Comparison of ENCODE assay signal across 21 cellular contexts in the genomic region with DNA sequence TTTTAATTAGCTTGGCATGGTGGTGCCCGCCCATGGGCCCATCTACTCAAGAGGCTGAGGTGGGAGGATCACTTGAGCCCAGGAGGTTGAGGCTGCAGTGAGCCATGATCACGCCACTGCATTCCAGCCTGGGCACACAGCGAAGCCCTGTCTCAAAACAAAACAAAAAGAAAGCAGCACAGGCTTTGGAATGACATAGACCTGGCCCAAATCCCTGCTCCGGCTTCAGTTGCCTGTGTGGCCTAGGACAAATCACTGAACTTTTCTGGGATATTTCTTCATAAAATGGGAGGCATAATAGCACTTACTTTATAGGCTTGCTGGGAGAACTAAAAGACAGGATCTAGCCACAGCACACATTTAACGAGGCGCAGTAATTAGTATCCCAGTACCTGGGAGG. TPM values are rescaled to one million over a fixed set of nuclear protein-coding genes. Genes with fewer than 3 reads are reported as not detected.
A peak's percentile ranks its signal among the peaks of the same experiment; 100 is the strongest.
DNase-seq lines count a peak whose midpoint lies in the region; ATAC-seq, FAIRE-seq and TF ChIP-seq lines count a peak whose summit lies in the region.
"Had no signal": no experiment of that assay in that cellular context is flagged by ENCODE, and none has a peak within 500 bp of the region (broad histone marks: within the 10 kb centered on the region; RNA-seq: fewer than 3 reads in every experiment).

No MANE protein-coding gene starts in this region.

- H2AFZ ChIP-seq in HepG2 (ENCODE audit: low read length) = no peak overlapping the region
- no peak overlapping the region for H2AFZ ChIP-seq in neural progenitor cell (replicated peaks)

- POLR2A ChIA-PET in HepG2 (lab: Yijun Ruan, JAX) = no interaction called here

- H4K20me1 ChIP-seq in HepG2 (ENCODE audit: insufficient read depth, low read length) = no peaks in the 10 kb centered on the region
- peaks cover 6% of the 10 kb centered on the region for H4K20me1 ChIP-seq in neural progenitor cell (ENCODE audit: low read depth)

- no peak for FAIRE-seq in HepG2 (lab: Jason Lieb, UNC)
- FAIRE-seq in D721Med (lab: Jason Lieb, UNC) = no peak

- H3K27ac Mint-ChIP-seq in osteocyte (ENCODE audit: unreplicated experiment) (peak overlapping the region; percentile 98), neural progenitor cell (no peak overlapping the region)

- H3K27me3 ChIP-seq in right lobe of liver = peaks cover 0 to 9% of the 10 kb centered on the region in 2 donors
- H3K27me3 ChIP-seq in HepG2 (ENCODE audit: control insufficient read depth in 1 of 2, insufficient read depth in 2 of 2, low read length in 2 of 2) = peaks cover 4 to 78% of the 10 kb centered on the region in 2 experiments
- H3K27me3 ChIP-seq in esophagus squamous epithelium = peaks cover 0 to 62% (median 2%) of the 10 kb centered on the region in 4 donors
- H3K27me3 ChIP-seq in neural progenitor cell = peaks cover 62% of the 10 kb centered on the region
- H3K27me3 ChIP-seq: foreskin keratinocyte, ovary had no signal

- H3K9ac ChIP-seq in HepG2 (ENCODE audit: insufficient read depth, low read depth, low read length) = no peak overlapping the region
- H3K9ac ChIP-seq in neural progenitor cell = no peak overlapping the region

- no peaks in the 10 kb centered on the region for H3K79me2 ChIP-seq in HepG2 (ENCODE audit: insufficient read depth, low read length)
- no peaks in the 10 kb centered on the region for H3K79me2 ChIP-seq in neural progenitor cell (ENCODE audit: low read depth)

- peaks cover 8% of the 10 kb centered on the region for H3F3A ChIP-seq in neural progenitor cell (ENCODE audit: low read depth)

- no TSS peak for BruUV-seq in HepG2 (replicated peaks; lab: Mats Ljungman, UMichigan)

- CTCF ChIA-PET in HepG2 (lab: Yijun Ruan, JAX; ENCODE audit: low intra/inter-chr PET ratio, low total read pairs) = no interaction called here

- H3K36me3 Mint-ChIP-seq in osteocyte (ENCODE audit: unreplicated experiment) = no peaks in the 10 kb centered on the region
- H3K36me3 Mint-ChIP-seq in neural progenitor cell = no peaks in the 10 kb centered on the region
- H3K36me3 Mint-ChIP-seq: brain had no signal

- H3K4me1 ChIP-seq in right lobe of liver (peaks cover 0 to 10% (median 0%) of the 10 kb centered on the region in 4 donors), HepG2 (ENCODE audit: insufficient read depth, low read length) (peaks cover 28% of the 10 kb centered on the region), esophagus squamous epithelium (peaks cover 14 to 89% (median 40%) of the 10 kb centered on the region in 3 donors), neural progenitor cell (peaks cover 17% of the 10 kb centered on the region)

- H3K36me3 ChIP-seq in right lobe of liver (no peaks in the 10 kb centered on the region), HepG2 (replicated peaks in 1 of 2; ENCODE audit: control insufficient read depth in 1 of 2, insufficient read depth in 2 of 2, low read length in 2 of 2) (no peaks in the 10 kb centered on the region), esophagus squamous epithelium (no peaks in the 10 kb centered on the region), neural progenitor cell (no peaks in the 10 kb centered on the region)
- H3K36me3 ChIP-seq: ovary had no signal

- H3K9me3 ChIP-seq in right lobe of liver (no peaks in the 10 kb centered on the region), HepG2 (ENCODE audit: low read length) (no peaks in the 10 kb centered on the region), esophagus squamous epithelium (no peaks in the 10 kb centered on the region), neural progenitor cell (ENCODE audit: low read depth) (no peaks in the 10 kb centered on the region)
- H3K9me3 ChIP-seq: ovary had no signal

- H3K4me3 Mint-ChIP-seq in osteocyte (ENCODE audit: unreplicated experiment) = peak overlapping the region; percentile 61
- no peak overlapping the region for H3K4me3 Mint-ChIP-seq in neural progenitor cell
- H3K4me3 Mint-ChIP-seq: stimulated activated naive CD8-positive, alpha-beta T cell treated with anti-CD3 and anti-CD28 coated beads, Interleukin-15, amount 100 ng/mL, for 72 hours had no signal

- H3K27me3 Mint-ChIP-seq in osteocyte (ENCODE audit: unreplicated experiment) = no peaks in the 10 kb centered on the region
- peaks cover 34% of the 10 kb centered on the region for H3K27me3 Mint-ChIP-seq in neural progenitor cell (ENCODE audit: insufficient read depth, low read depth)

- intact Hi-C loops in right lobe of liver (cut with DNase I) (no loop called here), HepG2 (cut with micrococcal nuclease; ENCODE audit: unreplicated experiment) (no loop called here), esophagus squamous epithelium (cut with DNase I) (no loop called here)

- in situ Hi-C loops in HepG2 (cut with HindIII; ENCODE audit: extremely low pct_ligation_motif_present, low pct_unique_long_range_greater_than_20kb) = no loop called here

- H3K4me2 ChIP-seq in HepG2 (ENCODE audit: low read depth, low read length) (no peak overlapping the region), neural progenitor cell (no peak overlapping the region)

- H3K4me1 Mint-ChIP-seq in osteocyte (ENCODE audit: unreplicated experiment) (peaks cover 76% of the 10 kb centered on the region), neural progenitor cell (peaks cover 45% of the 10 kb centered on the region)

- H3K9me3 Mint-ChIP-seq in osteocyte (ENCODE audit: unreplicated experiment) (no peaks in the 10 kb centered on the region), neural progenitor cell (no peaks in the 10 kb centered on the region)
- H3K9me3 Mint-ChIP-seq: brain; stimulated activated naive CD8-positive, alpha-beta T cell treated with anti-CD3 and anti-CD28 coated beads, Interleukin-15, amount 100 ng/mL, for 72 hours had no signal

- TF ChIP-seq EP300 in HepG2 (IDR thresholded peaks at IDR 0.05; ENCODE audit: low read depth in 2 of 2, low read length in 2 of 2) = no peak
- no peak for TF ChIP-seq EP300 in HepG2 (CRISPR knock-in tag; IDR thresholded peaks at IDR 0.05; ENCODE audit: borderline replicate concordance)

- TF ChIP-seq POLR2A in right lobe of liver (IDR thresholded peaks at IDR 0.05) (no peak), HepG2 (IDR thresholded peaks at IDR 0.05; ENCODE audit: insufficient read depth in 1 of 2, low read depth in 2 of 2, low read length in 2 of 2) (no peak), esophagus squamous epithelium (IDR thresholded peaks at IDR 0.05) (no peak)

- H3K27ac ChIP-seq in right lobe of liver = peak overlapping the region in 2 of 3 donors; percentile 76 to 91
- no peak overlapping the region for H3K27ac ChIP-seq in HepG2 (ENCODE audit: extremely low read length, insufficient read depth, low read length)
- peak overlapping the region in 3 of 4 donors; percentile 83 to 89 (median 87) for H3K27ac ChIP-seq in esophagus squamous epithelium
- no peak overlapping the region for H3K27ac ChIP-seq in neural progenitor cell
- H3K27ac ChIP-seq: foreskin keratinocyte had no signal

- 64% methylated on average over 4 of the region's 6 CpGs for WGBS in right lobe of liver (ENCODE audit: insufficient coverage, low coverage, low lambda C conversion rate, missing lambda C conversion rate)
- WGBS in HepG2 (ENCODE audit: low lambda C conversion rate) = 72% methylated on average over 6 of the region's 6 CpGs
- 63 to 90% methylated on average over 4 to 6 of the region's 6 CpGs for WGBS in esophagus squamous epithelium, 2 donors

- TF ChIP-seq RAD21 in HepG2 (CRISPR knock-in tag; IDR thresholded peaks at IDR 0.05) = no peak

- peak in 1 of 3 donors; percentile 15 for DNase-seq in right lobe of liver
- no peak for DNase-seq in HepG2 (ENCODE audit: low spot score)
- no peak for DNase-seq in esophagus squamous epithelium (lab: John Stamatoyannopoulos, UW)
- no peak for DNase-seq in osteocyte (ENCODE audit: extremely low spot score, unreplicated experiment)
- no peak for DNase-seq in NCI-H82 (lab: John Stamatoyannopoulos, UW)
- no peak for DNase-seq in neural progenitor cell (ENCODE audit: low spot score)
- no peak for DNase-seq in AG08396 (ENCODE audit: low spot score)
- no peak for DNase-seq in D721Med (ENCODE audit: insufficient read length, low spot score)
- DNase-seq: activated naive CD4-positive, alpha-beta T cell treated with Interleukin-2 at 50 U/mL for 16 hours; effector CD4-positive, alpha-beta T cell; GDM1; NCI-H1694; NCI-H510A treated with DMSO at 0.1 percent for 48 hours; RPMI8226; stimulated activated naive CD8-positive, alpha-beta T cell treated with anti-CD3 and anti-CD28 coated beads, Interleukin-15, amount 100 ng/mL, for 72 hours; T-helper 2 cell had no signal

- H3K4me3 ChIP-seq in right lobe of liver = no peak overlapping the region
- no peak overlapping the region for H3K4me3 ChIP-seq in HepG2 (replicated peaks in 1 of 3; ENCODE audit: insufficient read depth in 1 of 3, low read depth in 2 of 3, low read length in 3 of 3)
- H3K4me3 ChIP-seq in esophagus squamous epithelium = no peak overlapping the region
- no peak overlapping the region for H3K4me3 ChIP-seq in neural progenitor cell
- H3K4me3 ChIP-seq: ovary had no signal

- TF ChIP-seq CTCF in right lobe of liver (IDR thresholded peaks at IDR 0.05) (no peak), HepG2 (CRISPR knock-in tag; IDR thresholded peaks at IDR 0.05) (no peak), esophagus squamous epithelium (IDR thresholded peaks at IDR 0.05) (no peak), osteocyte (IDR thresholded peaks at IDR 0.05) (no peak), neural progenitor cell (IDR thresholded peaks at IDR 0.05) (no peak), D721Med (IDR thresholded peaks at IDR 0.05; ENCODE audit: insufficient read depth, missing control alignments) (no peak)

- no peak for ATAC-seq in right lobe of liver
- ATAC-seq in HepG2 = no peak
- ATAC-seq: activated CD4-positive, CD25-positive, alpha-beta regulatory T cell treated with anti-CD3 and anti-CD28 coated beads, Interleukin-2, amount 50 U/mL, for 24 hours; stimulated activated naive CD8-positive, alpha-beta T cell treated with anti-CD3 and anti-CD28 coated beads, Interleukin-15, amount 100 ng/mL, for 72 hours had no signal

RNA-seq across cellular contexts. Expression of a gene that starts 2.4 kb away (rescaled TPM):
- 1 to 10 TPM; 2.2 to 9.8 (median 3.6) TPM for total RNA-seq in right lobe of liver
- 0.06 and 0.27 TPM in 2 replicates for total RNA-seq in HepG2 (2016; rRNA removed; fragmentation: Illumina TruSeq; extraction: Trizol)
- not detected in 2 replicates for total RNA-seq in HepG2 (2016; cell fraction: cytosol; rRNA removed; fragmentation: Illumina TruSeq; extraction: Trizol; ENCODE audit: low read depth)
- 0.09 TPM in 1 of 2 replicates, not detected in the other for total RNA-seq in HepG2 (2016; cell fraction: insoluble cytoplasmic fraction; rRNA removed; fragmentation: Illumina TruSeq; extraction: Trizol)
- total RNA-seq in HepG2 (2016; cell fraction: membrane; rRNA removed; fragmentation: Illumina TruSeq; extraction: Trizol) = 0.07 TPM in 1 of 2 replicates, not detected in the other
- total RNA-seq in HepG2 (2016; cell fraction: nucleus; rRNA removed; fragmentation: Illumina TruSeq; extraction: Trizol) = not detected in 2 replicates
- 0.39 and 0.41 TPM in 2 replicates for polyA plus RNA-seq in HepG2 (2011; rRNA removed)
- 0.12 and 0.20 TPM in 2 replicates for polyA plus RNA-seq in HepG2 (2011; cell fraction: cytosol; rRNA removed)
- 1.7 and 2.6 TPM in 2 replicates for polyA plus RNA-seq in HepG2 (2011; cell fraction: nucleus; rRNA removed)
- polyA plus RNA-seq in HepG2 (2012) = 0.03 and 0.21 TPM in 2 replicates
- 0.10 TPM in 1 of 2 replicates, not detected in the other for polyA plus RNA-seq in HepG2 (2016; cell fraction: cytosol; fragmentation: Illumina TruSeq; extraction: Trizol; ENCODE audit: low read depth)
- not detected in 2 replicates for polyA plus RNA-seq in HepG2 (2016; cell fraction: insoluble cytoplasmic fraction; fragmentation: Illumina TruSeq; extraction: Trizol; ENCODE audit: low read depth)
- polyA plus RNA-seq in HepG2 (2016; cell fraction: membrane; fragmentation: Illumina TruSeq; extraction: Trizol; ENCODE audit: low read depth) = 0.06 and 0.17 TPM in 2 replicates
- 0.79 and 1.1 TPM in 2 replicates for polyA plus RNA-seq in HepG2 (2016; cell fraction: nucleus; fragmentation: Illumina TruSeq; extraction: Trizol; ENCODE audit: insufficient read depth, low read depth)
- polyA minus RNA-seq in HepG2 (2011; rRNA and poly(A)+ RNA removed; ENCODE audit: low replicate concordance) = 0.20 and 0.98 TPM in 2 replicates
- not detected in 2 replicates for polyA minus RNA-seq in HepG2 (2011; cell fraction: cytosol; rRNA and poly(A)+ RNA removed)
- polyA minus RNA-seq in HepG2 (2011; cell fraction: nucleus; rRNA and poly(A)+ RNA removed) = 0.13 and 0.50 TPM in 2 replicates
- 1 to 10 TPM; 1.1 to 4.6 (median 2.7) TPM for total RNA-seq in esophagus squamous epithelium
- 27.4 and 28.2 TPM in 2 replicates for total RNA-seq in osteocyte
- total RNA-seq in neural progenitor cell (ENCODE audit: low replicate concordance) = 0.06 TPM in 1 of 2 replicates, not detected in the other

RNA-seq across cellular contexts. Expression of a gene that starts 24.5 kb away (rescaled TPM):
- total RNA-seq in right lobe of liver (under 1 TPM in 2 of 6 experiments, not detected in 4; 0.12 to 0.20 TPM), HepG2 (2016; rRNA removed; fragmentation: Illumina TruSeq; extraction: Trizol) (not detected in 2 replicates), esophagus squamous epithelium (not detected), osteocyte (0.18 and 0.35 TPM in 2 replicates), neural progenitor cell (ENCODE audit: low replicate concordance) (not detected in 2 replicates)
- not detected in 2 replicates for total RNA-seq in HepG2 (2016; cell fraction: cytosol; rRNA removed; fragmentation: Illumina TruSeq; extraction: Trizol; ENCODE audit: low read depth)
- not detected in 2 replicates for total RNA-seq in HepG2 (2016; cell fraction: insoluble cytoplasmic fraction; rRNA removed; fragmentation: Illumina TruSeq; extraction: Trizol)
- total RNA-seq in HepG2 (2016; cell fraction: membrane; rRNA removed; fragmentation: Illumina TruSeq; extraction: Trizol) = not detected in 2 replicates
- total RNA-seq in HepG2 (2016; cell fraction: nucleus; rRNA removed; fragmentation: Illumina TruSeq; extraction: Trizol) = not detected in 2 replicates
- not detected in 2 replicates for polyA plus RNA-seq in HepG2 (2011; rRNA removed)
- polyA plus RNA-seq in HepG2 (2011; cell fraction: cytosol; rRNA removed) = not detected in 2 replicates
- polyA plus RNA-seq in HepG2 (2011; cell fraction: nucleus; rRNA removed) = not detected in 2 replicates
- polyA plus RNA-seq in HepG2 (2012) = not detected in 2 replicates
- polyA plus RNA-seq in HepG2 (2016; cell fraction: cytosol; fragmentation: Illumina TruSeq; extraction: Trizol; ENCODE audit: low read depth) = not detected in 2 replicates
- not detected in 2 replicates for polyA plus RNA-seq in HepG2 (2016; cell fraction: insoluble cytoplasmic fraction; fragmentation: Illumina TruSeq; extraction: Trizol; ENCODE audit: low read depth)
- polyA plus RNA-seq in HepG2 (2016; cell fraction: membrane; fragmentation: Illumina TruSeq; extraction: Trizol; ENCODE audit: low read depth) = not detected in 2 replicates
- not detected in 2 replicates for polyA plus RNA-seq in HepG2 (2016; cell fraction: nucleus; fragmentation: Illumina TruSeq; extraction: Trizol; ENCODE audit: insufficient read depth, low read depth)
- polyA minus RNA-seq in HepG2 (2011; rRNA and poly(A)+ RNA removed; ENCODE audit: low replicate concordance) = not detected in 2 replicates
- not detected in 2 replicates for polyA minus RNA-seq in HepG2 (2011; cell fraction: cytosol; rRNA and poly(A)+ RNA removed)
- polyA minus RNA-seq in HepG2 (2011; cell fraction: nucleus; rRNA and poly(A)+ RNA removed) = not detected in 2 replicates
- total RNA-seq: foreskin keratinocyte, mononuclear cell had no signal
- polyA plus RNA-seq: foreskin keratinocyte had no signal

RNA-seq across cellular contexts. Expression of a gene that starts 35.3 kb away (rescaled TPM):
- not detected for total RNA-seq in right lobe of liver
- total RNA-seq in HepG2 (2016; rRNA removed; fragmentation: Illumina TruSeq; extraction: Trizol) = not detected in 2 replicates
- not detected in 2 replicates for total RNA-seq in HepG2 (2016; cell fraction: cytosol; rRNA removed; fragmentation: Illumina TruSeq; extraction: Trizol; ENCODE audit: low read depth)
- total RNA-seq in HepG2 (2016; cell fraction: insoluble cytoplasmic fraction; rRNA removed; fragmentation: Illumina TruSeq; extraction: Trizol) = not detected in 2 replicates
- total RNA-seq in HepG2 (2016; cell fraction: membrane; rRNA removed; fragmentation: Illumina TruSeq; extraction: Trizol) = not detected in 2 replicates
- total RNA-seq in HepG2 (2016; cell fraction: nucleus; rRNA removed; fragmentation: Illumina TruSeq; extraction: Trizol) = not detected in 2 replicates
- not detected in 2 replicates for polyA plus RNA-seq in HepG2 (2011; rRNA removed)
- not detected in 2 replicates for polyA plus RNA-seq in HepG2 (2011; cell fraction: cytosol; rRNA removed)
- not detected in 2 replicates for polyA plus RNA-seq in HepG2 (2011; cell fraction: nucleus; rRNA removed)
- polyA plus RNA-seq in HepG2 (2012) = not detected in 2 replicates
- polyA plus RNA-seq in HepG2 (2016; cell fraction: cytosol; fragmentation: Illumina TruSeq; extraction: Trizol; ENCODE audit: low read depth) = not detected in 2 replicates
- polyA plus RNA-seq in HepG2 (2016; cell fraction: insoluble cytoplasmic fraction; fragmentation: Illumina TruSeq; extraction: Trizol; ENCODE audit: low read depth) = not detected in 2 replicates
- polyA plus RNA-seq in HepG2 (2016; cell fraction: membrane; fragmentation: Illumina TruSeq; extraction: Trizol; ENCODE audit: low read depth) = not detected in 2 replicates
- not detected in 2 replicates for polyA plus RNA-seq in HepG2 (2016; cell fraction: nucleus; fragmentation: Illumina TruSeq; extraction: Trizol; ENCODE audit: insufficient read depth, low read depth)
- polyA minus RNA-seq in HepG2 (2011; rRNA and poly(A)+ RNA removed; ENCODE audit: low replicate concordance) = 0.08 and 0.19 TPM in 2 replicates
- polyA minus RNA-seq in HepG2 (2011; cell fraction: cytosol; rRNA and poly(A)+ RNA removed) = not detected in 2 replicates
- not detected in 2 replicates for polyA minus RNA-seq in HepG2 (2011; cell fraction: nucleus; rRNA and poly(A)+ RNA removed)
- under 1 TPM in 2 of 4 donors, not detected in 2; 0.09 to 0.57 TPM for total RNA-seq in esophagus squamous epithelium
- not detected in 2 replicates for total RNA-seq in osteocyte
- total RNA-seq in neural progenitor cell (ENCODE audit: low replicate concordance) = 0.15 TPM in 1 of 2 replicates, not detected in the other
- total RNA-seq: foreskin keratinocyte had no signal

RNA-seq across cellular contexts. Expression of a gene that starts 37.0 kb away (rescaled TPM):
- total RNA-seq in right lobe of liver = not detected
- total RNA-seq in HepG2 (2016; rRNA removed; fragmentation: Illumina TruSeq; extraction: Trizol) = not detected in 2 replicates
- total RNA-seq in HepG2 (2016; cell fraction: cytosol; rRNA removed; fragmentation: Illumina TruSeq; extraction: Trizol; ENCODE audit: low read depth) = not detected in 2 replicates
- not detected in 2 replicates for total RNA-seq in HepG2 (2016; cell fraction: insoluble cytoplasmic fraction; rRNA removed; fragmentation: Illumina TruSeq; extraction: Trizol)
- not detected in 2 replicates for total RNA-seq in HepG2 (2016; cell fraction: membrane; rRNA removed; fragmentation: Illumina TruSeq; extraction: Trizol)
- total RNA-seq in HepG2 (2016; cell fraction: nucleus; rRNA removed; fragmentation: Illumina TruSeq; extraction: Trizol) = not detected in 2 replicates
- not detected in 2 replicates for polyA plus RNA-seq in HepG2 (2011; rRNA removed)
- not detected in 2 replicates for polyA plus RNA-seq in HepG2 (2011; cell fraction: cytosol; rRNA removed)
- not detected in 2 replicates for polyA plus RNA-seq in HepG2 (2011; cell fraction: nucleus; rRNA removed)
- not detected in 2 replicates for polyA plus RNA-seq in HepG2 (2012)
- polyA plus RNA-seq in HepG2 (2016; cell fraction: cytosol; fragmentation: Illumina TruSeq; extraction: Trizol; ENCODE audit: low read depth) = not detected in 2 replicates
- polyA plus RNA-seq in HepG2 (2016; cell fraction: insoluble cytoplasmic fraction; fragmentation: Illumina TruSeq; extraction: Trizol; ENCODE audit: low read depth) = not detected in 2 replicates
- not detected in 2 replicates for polyA plus RNA-seq in HepG2 (2016; cell fraction: membrane; fragmentation: Illumina TruSeq; extraction: Trizol; ENCODE audit: low read depth)
- polyA plus RNA-seq in HepG2 (2016; cell fraction: nucleus; fragmentation: Illumina TruSeq; extraction: Trizol; ENCODE audit: insufficient read depth, low read depth) = not detected in 2 replicates
- not detected in 2 replicates for polyA minus RNA-seq in HepG2 (2011; rRNA and poly(A)+ RNA removed; ENCODE audit: low replicate concordance)
- polyA minus RNA-seq in HepG2 (2011; cell fraction: cytosol; rRNA and poly(A)+ RNA removed) = not detected in 2 replicates
- not detected in 2 replicates for polyA minus RNA-seq in HepG2 (2011; cell fraction: nucleus; rRNA and poly(A)+ RNA removed)
- not detected for total RNA-seq in esophagus squamous epithelium
- 0.08 and 0.21 TPM in 2 replicates for total RNA-seq in osteocyte
- total RNA-seq in neural progenitor cell (ENCODE audit: low replicate concordance) = not detected in 2 replicates
- total RNA-seq: foreskin keratinocyte, mononuclear cell had no signal
- polyA plus RNA-seq: foreskin keratinocyte had no signal

Comparison
In these comparisons a context has a peak if more than half of its experiments do, and no peak if none do; other contexts are left out.
1. H3K27ac ChIP-seq: peak in right lobe of liver (2 of 3) and esophagus squamous epithelium (3 of 4); none in HepG2 (single experiment) and neural progenitor cell (single experiment).